In genomic region chr16:89697616-89698331, GRCh38 we compare ENCODE assay signal across 1 cellular context.
TF ChIP-seq lines count a peak whose summit lies in the region.

No MANE protein-coding gene starts in this region.

TF ChIP-seq in HCT116, 20 proteins besides CTCF, POLR2A, EP300 and RAD21:
- TF ChIP-seq EZH2 (IDR thresholded peaks at IDR 0.05) (no peak), TCF7L2 (IDR thresholded peaks at IDR 0.05; ENCODE audit: borderline replicate concordance, extremely low read depth, insufficient read depth, insufficient read length) (no peak), ZFX (IDR thresholded peaks at IDR 0.05) (no peak), ATF3 (IDR thresholded peaks at IDR 0.05) (no peak)
